ENCODE assay signal across 8 cellular contexts in the genomic region with DNA sequence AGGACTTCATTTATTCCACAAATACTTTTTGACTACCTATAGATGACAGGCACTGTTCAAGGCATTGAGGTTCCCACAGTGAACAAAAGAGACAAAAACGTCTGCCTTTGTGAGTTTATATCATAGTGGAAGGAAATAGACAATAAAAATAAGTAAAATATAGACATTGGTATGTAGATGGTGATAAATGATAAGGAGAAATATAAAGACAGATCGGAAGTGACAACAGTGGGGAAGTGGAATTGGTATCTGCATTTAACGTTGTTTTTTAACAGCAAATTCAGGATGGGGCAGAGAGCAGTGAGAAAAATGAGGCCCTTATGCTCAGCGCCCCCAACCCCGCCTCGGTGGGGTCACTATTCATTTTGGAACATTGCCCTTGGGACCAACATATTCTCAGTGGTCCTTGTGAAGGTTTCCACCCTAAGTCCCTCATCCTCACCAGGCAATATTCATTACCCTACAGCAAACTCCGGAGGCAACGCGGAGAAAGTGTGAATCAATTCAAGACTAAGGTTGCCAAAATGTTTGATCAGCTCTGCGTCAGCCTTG. TPM values are rescaled to one million over a fixed set of nuclear protein-coding genes. Genes with fewer than 3 reads are reported as not detected.
DNase-seq lines count a peak whose midpoint lies in the region; ATAC-seq, FAIRE-seq and TF ChIP-seq lines count a peak whose summit lies in the region.

No MANE protein-coding gene starts in this region.

- TF ChIP-seq EP300 in A549 (IDR thresholded peaks at IDR 0.05) = no peak

- POLR2A ChIA-PET in A549 (lab: Yijun Ruan, JAX) = interaction anchor here (1.1 to 1.4 kb wide), 3 partner anchors 45 to 246 kb away, joined by 3 to 5 read pairs (median 3); partner anchors contain the start of gene USP18

- peak overlapping the region; percentile 94 for H3K4me2 ChIP-seq in A549

- TF ChIP-seq CTCF in A549 (IDR thresholded peaks at IDR 0.05) (no peak), lower lobe of right lung (IDR thresholded peaks at IDR 0.05) (no peak), upper lobe of right lung (IDR thresholded peaks at IDR 0.05) (no peak), GM13977 (IDR thresholded peaks at IDR 0.05; ENCODE audit: extremely low read depth, insufficient read depth, missing control alignments) (no peak)

- H3K36me3 ChIP-seq in H7 (replicated peaks; ENCODE audit: control insufficient read depth, insufficient read depth, low read length) (peaks cover 7% of the 10 kb centered on the region), adipocyte (ENCODE audit: control insufficient read depth, insufficient read depth, low read length, severe bottlenecking) (peaks cover 26% of the 10 kb centered on the region), lower lobe of right lung (peaks cover 29% of the 10 kb centered on the region), upper lobe of right lung (peaks cover 22% of the 10 kb centered on the region)

- 12% methylated on average over 10 of the region's 10 CpGs for WGBS in A549 (ENCODE audit: missing lambda C conversion rate)

- peak overlapping the region; percentile 99 for H3K9ac ChIP-seq in adipocyte (ENCODE audit: low read length)

- ATAC-seq in A549 (no peak), lower lobe of right lung (no peak), upper lobe of right lung (no peak)

- no peak for TF ChIP-seq POLR2A in A549 (IDR thresholded peaks at IDR 0.05; ENCODE audit: low read length)

- H3K27me3 ChIP-seq in H7 (ENCODE audit: control insufficient read depth, insufficient read depth, low read length) (no peaks in the 10 kb centered on the region), adipocyte (replicated peaks; ENCODE audit: control insufficient read depth, insufficient read depth, low read length) (no peaks in the 10 kb centered on the region), lower lobe of right lung (ENCODE audit: low read depth) (no peaks in the 10 kb centered on the region), upper lobe of right lung (no peaks in the 10 kb centered on the region)

- TF ChIP-seq RAD21 in A549 (conservative IDR thresholded peaks at IDR 0.05 in 1 of 2, IDR thresholded peaks at IDR 0.05 in 1 of 2) = no peak

- in situ Hi-C loops in GM13977 (cut with MboI; ENCODE audit: low pct_unique_long_range_greater_than_20kb, low sequenced_read_pairs, unreplicated experiment) = loop anchor here (10.0 kb wide), 1 partner anchor 242 kb away; no protein-coding TSS in a partner anchor

- H3K4me1 ChIP-seq in A549 = peaks cover 24% of the 10 kb centered on the region
- peaks cover 29% of the 10 kb centered on the region for H3K4me1 ChIP-seq in adipocyte (ENCODE audit: control insufficient read depth, insufficient read depth, low read length)
- H3K4me1 ChIP-seq in lower lobe of right lung = peaks cover 24% of the 10 kb centered on the region
- peaks cover 23% of the 10 kb centered on the region for H3K4me1 ChIP-seq in upper lobe of right lung

- peak overlapping the region; percentile 90 to 97 for H3K27ac ChIP-seq in A549
- peak overlapping the region; percentile 86 for H3K27ac ChIP-seq in lower lobe of right lung
- peak overlapping the region; percentile 91 for H3K27ac ChIP-seq in upper lobe of right lung

- H3K9me3 ChIP-seq in A549 (no peaks in the 10 kb centered on the region), adipocyte (ENCODE audit: control insufficient read depth, low read length) (no peaks in the 10 kb centered on the region), lower lobe of right lung (no peaks in the 10 kb centered on the region), upper lobe of right lung (no peaks in the 10 kb centered on the region)

- CTCF ChIA-PET in A549 (lab: Yijun Ruan, JAX) = interaction anchor here (0.5 to 7.2 kb wide), 19 partner anchors 12 to 519 kb away, joined by 3 to 138 read pairs (median 6); partner anchors contain the start of gene MICAL3

- no peak for DNase-seq in A549 (ENCODE audit: low read depth in 1 of 2, low spot score in 1 of 2)
- DNase-seq in H7 = no peak
- no peak for DNase-seq in adipocyte (ENCODE audit: low read depth)
- no peak for DNase-seq in lower lobe of right lung
- no peak for DNase-seq in upper lobe of right lung
- no peak for DNase-seq in NCI-H1417 treated with DMSO at 0.1 percent for 48 hours (lab: John Stamatoyannopoulos, UW)
- no peak for DNase-seq in SIG-M5 treated with dmso at 0.1 percent for 504 hours (lab: John Stamatoyannopoulos, UW; ENCODE audit: unreplicated experiment)
- no peak for DNase-seq in GM13977 (ENCODE audit: low spot score)

- H3K4me3 ChIP-seq in A549 (peak overlapping the region; percentile 64), H7 (ENCODE audit: insufficient read depth, low read depth, low read length) (peak overlapping the region; percentile 81), adipocyte (ENCODE audit: low read length) (peak overlapping the region; percentile 90), lower lobe of right lung (peak overlapping the region; percentile 99), upper lobe of right lung (peak overlapping the region; percentile 93)

- FAIRE-seq in A549 (lab: Jason Lieb, UNC) = no peak

- intact Hi-C loops in lower lobe of right lung (cut with DNase I) (no loop called here), upper lobe of right lung (cut with DNase I) (loop anchor here (5.0 to 10.0 kb wide), 3 partner anchors 92 to 250 kb away; no protein-coding TSS in a partner anchor)

TF ChIP-seq in A549, 52 proteins besides CTCF, POLR2A, EP300 and RAD21:
- no peak for TF ChIP-seq FOXS1 (CRISPR knock-in tag; IDR thresholded peaks at IDR 0.05)
- no peak for TF ChIP-seq RNF2 (IDR thresholded peaks at IDR 0.05; ENCODE audit: borderline replicate concordance, low read depth)
- no peak for TF ChIP-seq HDAC2 (IDR thresholded peaks at IDR 0.05)
- no peak for TF ChIP-seq ZC3H11A (IDR thresholded peaks at IDR 0.05)
- TF ChIP-seq ZSCAN20 (CRISPR knock-in tag; IDR thresholded peaks at IDR 0.05) = no peak
- TF ChIP-seq GATA3 (IDR thresholded peaks at IDR 0.05; ENCODE audit: borderline replicate concordance) = no peak
- TF ChIP-seq NFE2L2 (conservative IDR thresholded peaks at IDR 0.05; ENCODE audit: low read length) = no peak
- TF ChIP-seq HOXA7 (CRISPR knock-in tag; IDR thresholded peaks at IDR 0.05) = no peak
- no peak for TF ChIP-seq NPAS2 (CRISPR knock-in tag; IDR thresholded peaks at IDR 0.05; ENCODE audit: borderline replicate concordance)
- no peak for TF ChIP-seq HES2 (IDR thresholded peaks at IDR 0.05)
- no peak for TF ChIP-seq CBX2 (IDR thresholded peaks at IDR 0.05; ENCODE audit: borderline replicate concordance, low read depth)
- no peak for TF ChIP-seq CBX8 (IDR thresholded peaks at IDR 0.05)
- no peak for TF ChIP-seq EHMT2 (IDR thresholded peaks at IDR 0.05; ENCODE audit: low read depth)
- TF ChIP-seq KDM1A (IDR thresholded peaks at IDR 0.05; ENCODE audit: low read depth) = no peak
- no peak for TF ChIP-seq RCOR1 (IDR thresholded peaks at IDR 0.05; ENCODE audit: low read depth, low read length)

RNA-seq across cellular contexts. Expression of gene PEX26, which starts 0.6 kb away (rescaled TPM):
- 12.4 and 15.3 TPM in 2 replicates for polyA plus RNA-seq in A549 (2011; rRNA removed)
- 6.8 and 11.5 TPM in 2 replicates for polyA plus RNA-seq in A549 (2012; cell fraction: cytosol; rRNA removed)
- 8.3 and 9.9 TPM in 2 replicates for polyA plus RNA-seq in A549 (2012; cell fraction: nucleus; rRNA removed)
- polyA plus RNA-seq in A549 (2017; fragmentation: RNase III; extraction: RNeasy Plus Mini Kit Qiagen cat#74134 plus additional on column Dnase treatment) = 10.8 to 12.7 TPM (median 11.8 TPM) in 3 replicates
- 23.8 and 24.1 TPM in 2 replicates for polyA minus RNA-seq in A549 (2011; rRNA and poly(A)+ RNA removed)
- 29.7 and 34.5 TPM in 2 replicates for total RNA-seq in H7 (2014; rRNA removed; shearing (Covaris generic))
- 31.5 TPM for total RNA-seq in lower lobe of right lung
- 35.5 TPM for total RNA-seq in upper lobe of right lung

RNA-seq across cellular contexts. Expression of gene TUBA8, which starts 33.4 kb away (rescaled TPM):
- polyA plus RNA-seq in A549 (2011; rRNA removed) (0.66 and 0.90 TPM in 2 replicates), A549 (2017; fragmentation: RNase III; extraction: RNeasy Plus Mini Kit Qiagen cat#74134 plus additional on column Dnase treatment) (0.13 to 0.41 TPM in 2 of 3 replicates, not detected in the other)
- 1.1 TPM in 2 replicates for polyA plus RNA-seq in A549 (2012; cell fraction: cytosol; rRNA removed)
- 3.5 and 3.8 TPM in 2 replicates for polyA plus RNA-seq in A549 (2012; cell fraction: nucleus; rRNA removed)
- 1.2 and 1.5 TPM in 2 replicates for polyA minus RNA-seq in A549 (2011; rRNA and poly(A)+ RNA removed)
- total RNA-seq in H7 (2014; rRNA removed; shearing (Covaris generic)) = 0.92 and 2.7 TPM in 2 replicates
- total RNA-seq in lower lobe of right lung (1.3 TPM), upper lobe of right lung (1.7 TPM)

RNA-seq across cellular contexts. Expression of gene MICAL3, which starts 52.8 kb away (rescaled TPM):
- polyA plus RNA-seq in A549 (2011; rRNA removed) = 18.7 and 20.5 TPM in 2 replicates
- 13.3 and 17.7 TPM in 2 replicates for polyA plus RNA-seq in A549 (2012; cell fraction: cytosol; rRNA removed)
- polyA plus RNA-seq in A549 (2012; cell fraction: nucleus; rRNA removed) = 74.0 and 74.6 TPM in 2 replicates
- 30.1 to 35.1 TPM (median 30.3 TPM) in 3 replicates for polyA plus RNA-seq in A549 (2017; fragmentation: RNase III; extraction: RNeasy Plus Mini Kit Qiagen cat#74134 plus additional on column Dnase treatment)
- 28.0 and 34.1 TPM in 2 replicates for polyA minus RNA-seq in A549 (2011; rRNA and poly(A)+ RNA removed)
- total RNA-seq in H7 (2014; rRNA removed; shearing (Covaris generic)) = 11.8 and 12.3 TPM in 2 replicates
- total RNA-seq in lower lobe of right lung = 23.5 TPM
- total RNA-seq in upper lobe of right lung = 31.2 TPM
